In the genomic region with DNA sequence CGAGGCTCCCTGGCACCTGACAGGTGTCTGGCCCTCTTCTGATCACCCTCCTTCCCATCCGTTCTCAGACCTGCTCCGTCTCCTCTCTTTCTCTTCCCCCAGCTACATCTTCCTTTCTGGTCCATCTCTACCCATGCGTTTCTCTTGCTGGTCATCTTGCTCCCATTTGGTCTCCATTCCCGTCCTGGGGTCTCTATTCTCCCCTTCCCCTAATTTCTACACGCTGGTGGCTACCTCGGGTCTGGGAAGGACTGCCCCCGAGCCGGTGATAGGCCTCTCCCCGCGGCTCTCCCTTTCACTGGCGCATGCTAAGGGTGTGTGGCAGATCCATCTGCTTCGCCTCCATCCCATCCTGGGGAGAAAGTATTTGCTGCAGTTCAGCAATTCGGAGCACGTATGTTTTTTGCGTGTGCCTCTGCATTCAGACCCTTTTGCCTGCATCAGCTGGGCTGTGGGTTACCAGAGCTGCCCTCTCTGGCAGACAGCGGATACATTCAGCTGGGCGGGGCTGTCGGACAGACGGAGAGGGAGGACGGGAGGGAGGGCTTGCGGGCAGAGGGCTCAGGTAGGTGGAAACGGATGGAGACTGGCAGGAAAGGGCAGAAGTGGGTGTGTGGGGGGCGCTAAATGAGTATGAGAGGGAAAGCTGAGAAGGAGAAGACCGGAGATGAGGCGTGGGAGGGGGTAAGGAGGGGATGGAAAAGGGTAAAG, we compare ENCODE assay signal across 8 cellular contexts. TPM values are rescaled to one million over a fixed set of nuclear protein-coding genes. Genes with fewer than 3 reads are reported as not detected.
DNase-seq lines count a peak whose midpoint lies in the region; ATAC-seq and TF ChIP-seq lines count a peak whose summit lies in the region.

No MANE protein-coding gene starts in this region.

- no peak for TF ChIP-seq CTCF in GM10266 (IDR thresholded peaks at IDR 0.05; ENCODE audit: control insufficient read depth, insufficient read depth, low read depth, missing control alignments)
- no peak for TF ChIP-seq CTCF in astrocyte of the cerebellum (IDR thresholded peaks at IDR 0.05; ENCODE audit: low read depth, low read length, missing control alignments)
- TF ChIP-seq CTCF in hepatocyte (IDR thresholded peaks at IDR 0.05; ENCODE audit: poor library complexity): no peak

- H3K9me2 ChIP-seq in hepatocyte (replicated peaks; ENCODE audit: insufficient read depth): no peaks in the 10 kb centered on the region

- no peaks in the 10 kb centered on the region for H3K9me3 ChIP-seq in hepatocyte (ENCODE audit: low read depth)

- TF ChIP-seq POLR2A in GM18505 (IDR thresholded peaks at IDR 0.05; ENCODE audit: borderline replicate concordance, extremely low read depth, insufficient read depth, insufficient read length): no peak

- peak; percentile 53 for DNase-seq in GM10266 (ENCODE audit: extremely low spot score)
- peak; percentile 83 for DNase-seq in SW480 (ENCODE audit: low spot score)
- DNase-seq in astrocyte of the cerebellum (ENCODE audit: low read depth): no peak
- peak; percentile 81 for DNase-seq in hepatocyte (ENCODE audit: low spot score)
- DNase-seq in retina: peak; percentile 64
- no peak for DNase-seq in putamen (ENCODE audit: low spot score)

- H3K4me1 ChIP-seq in hepatocyte (ENCODE audit: insufficient read depth): peaks cover 6% of the 10 kb centered on the region

- peak overlapping the region; percentile 27 for H2AFZ ChIP-seq in hepatocyte

- ATAC-seq in HG03354 (IDR thresholded peaks at IDR 0.05; ENCODE audit: poor library complexity, severe bottlenecking, unreplicated experiment) (peak; percentile 46), GM18505 (IDR thresholded peaks at IDR 0.05; ENCODE audit: unreplicated experiment) (no peak)

- H3K79me2 ChIP-seq in hepatocyte: peaks cover 7% of the 10 kb centered on the region

- H4K20me1 ChIP-seq in hepatocyte (ENCODE audit: insufficient read depth, poor library complexity, severe bottlenecking): no peaks in the 10 kb centered on the region

- WGBS in hepatocyte (ENCODE audit: low lambda C conversion rate, missing lambda C conversion rate): 2% methylated on average over 24 of the region's 26 CpGs

- no peaks in the 10 kb centered on the region for H3K36me3 ChIP-seq in hepatocyte (replicated peaks; ENCODE audit: insufficient read depth, low read depth)

- peak overlapping the region; percentile 100 for H3K4me2 ChIP-seq in hepatocyte

- H3K27ac ChIP-seq in hepatocyte: peak overlapping the region; percentile 89

- peak overlapping the region; percentile 73 for H3K4me3 ChIP-seq in astrocyte of the cerebellum (ENCODE audit: low read depth, low read length)
- H3K4me3 ChIP-seq in hepatocyte: peak overlapping the region; percentile 50

- no peaks in the 10 kb centered on the region for H3K27me3 ChIP-seq in hepatocyte

- in situ Hi-C loops in astrocyte of the cerebellum (cut with HindIII; ENCODE audit: low sequenced_read_pairs): no loop called here

RNA-seq across cellular contexts. Expression of gene CLSTN3, which starts 0.8 kb away (rescaled TPM):
- 38.0 and 57.0 TPM in 2 replicates for total RNA-seq in hepatocyte
- 37.8 and 39.5 TPM in 2 replicates for polyA plus RNA-seq in hepatocyte

RNA-seq across cellular contexts. Expression of gene RBP5, which starts 2.3 kb away (rescaled TPM):
- 11.1 and 16.2 TPM in 2 replicates for total RNA-seq in hepatocyte
- polyA plus RNA-seq in hepatocyte: 23.0 and 30.0 TPM in 2 replicates

RNA-seq across cellular contexts. Expression of gene C1RL, which starts 21.9 kb away (rescaled TPM):
- 60.0 and 64.5 TPM in 2 replicates for total RNA-seq in hepatocyte
- 26.4 and 35.5 TPM in 2 replicates for polyA plus RNA-seq in hepatocyte

RNA-seq across cellular contexts. Expression of gene C1R, which starts 38.7 kb away (rescaled TPM):
- 80.1 and 85.4 TPM in 2 replicates for total RNA-seq in hepatocyte
- polyA plus RNA-seq in hepatocyte: 89.6 and 95.1 TPM in 2 replicates

RNA-seq across cellular contexts. Expression of gene PEX5, which starts 58.5 kb away (rescaled TPM):
- 28.3 and 32.6 TPM in 2 replicates for total RNA-seq in hepatocyte
- polyA plus RNA-seq in hepatocyte: 15.0 and 17.3 TPM in 2 replicates

Comparison
In these comparisons a context has a peak if more than half of its experiments do, and no peak if none do; other contexts are left out.
1. DNase-seq: peak in GM10266 (single experiment), SW480 (single experiment), hepatocyte (single experiment) and retina (single experiment); none in astrocyte of the cerebellum (single experiment) and putamen (single experiment).